In the genomic region with DNA sequence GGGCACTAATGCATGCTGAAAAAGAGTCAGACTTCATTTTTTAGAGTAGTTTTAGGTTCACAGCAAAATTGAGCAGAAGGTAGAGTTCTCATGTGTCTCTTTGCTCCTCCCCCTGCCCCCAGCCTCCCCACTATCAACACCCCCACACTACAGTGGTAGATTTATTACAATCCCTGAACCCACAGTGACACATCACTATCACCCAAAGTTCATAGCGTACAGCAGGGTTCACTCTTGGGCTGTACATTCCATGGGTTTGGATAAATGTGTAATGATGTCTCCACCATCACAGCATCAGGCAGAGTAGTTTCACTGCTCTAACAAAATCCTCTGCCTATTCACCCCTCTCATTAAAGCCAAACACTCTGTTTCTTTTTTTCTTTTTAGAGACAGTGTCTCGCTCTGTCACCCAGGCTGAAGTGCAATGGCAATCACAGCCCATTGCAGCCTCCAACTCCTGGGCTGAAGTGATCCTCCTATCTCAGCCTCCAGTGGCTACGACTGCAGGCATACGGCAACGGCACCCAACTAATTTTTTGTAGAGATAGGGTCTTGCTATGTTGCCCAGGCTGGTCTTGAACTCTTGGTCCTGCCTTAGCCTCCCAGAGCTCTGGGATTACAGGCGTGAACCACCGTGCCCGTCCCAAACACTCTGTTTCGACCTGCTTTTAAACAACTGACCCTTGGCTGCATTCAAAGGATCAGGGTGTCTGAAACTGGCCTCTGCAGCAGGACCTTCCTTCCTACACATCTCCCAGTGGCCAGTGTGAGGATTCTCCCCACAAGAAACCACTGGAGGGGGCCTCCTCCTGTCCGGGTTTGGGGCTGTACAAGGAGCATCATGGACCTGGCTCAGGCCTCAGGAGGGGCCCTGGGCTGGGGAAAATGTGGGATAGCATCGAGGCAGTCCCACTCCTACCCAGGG, we compare ENCODE assay signal across 11 cellular contexts. TPM values are rescaled to one million over a fixed set of nuclear protein-coding genes. Genes with fewer than 3 reads are reported as not detected.
A peak's percentile ranks its signal among the peaks of the same experiment; 100 is the strongest.
DNase-seq lines count a peak whose midpoint lies in the region; FAIRE-seq and TF ChIP-seq lines count a peak whose summit lies in the region.
"Had no signal": no experiment of that assay in that cellular context is flagged by ENCODE, and none has a peak within 500 bp of the region (broad histone marks: within the 10 kb centered on the region; RNA-seq: fewer than 3 reads in every experiment).

No MANE protein-coding gene starts in this region.

- intact Hi-C loops in Calu3 (cut with micrococcal nuclease; ENCODE audit: unreplicated experiment): no loop called here

- peaks cover 4% of the 10 kb centered on the region for H3K4me1 ChIP-seq in NT2/D1 (ENCODE audit: insufficient read depth, insufficient read length)
- H3K4me1 ChIP-seq in esophagus (ENCODE audit: control insufficient read depth in 2 of 2, insufficient read depth in 2 of 2, low read length in 1 of 2): peaks cover 0 to 4% of the 10 kb centered on the region in 2 donors
- H3K4me1 ChIP-seq in neutrophil (ENCODE audit: control insufficient read depth in 1 of 2, insufficient read depth in 1 of 2, low read depth in 1 of 2, low read length in 1 of 2): peaks cover 62 to 68% of the 10 kb centered on the region in 2 experiments

- peaks cover 13% of the 10 kb centered on the region for H3K36me3 Mint-ChIP-seq in Calu3 (ENCODE audit: insufficient read depth, unreplicated experiment)

- H3K9ac ChIP-seq in NT2/D1 (ENCODE audit: insufficient read length, low read depth): peak overlapping the region; percentile 80

- CTCF ChIA-PET in Calu3 (lab: Charles Lee): interaction anchor here (0.6 to 0.7 kb wide), 4 partner anchors 10 to 157 kb away, joined by 3 to 4 read pairs (median 4); no protein-coding TSS in a partner anchor

- no peak overlapping the region for H3K27ac Mint-ChIP-seq in Calu3 (ENCODE audit: unreplicated experiment)
- H3K27ac Mint-ChIP-seq: activated CD4-positive, alpha-beta memory T cell treated with anti-CD3 and anti-CD28 coated beads, Interleukin-2, amount 10 ng/mL, durations not matched to agents 7 days and 5 days; stimulated activated naive CD8-positive, alpha-beta T cell treated with anti-CD3 and anti-CD28 coated beads, Interleukin-15, Interleukin-2, amounts not matched to agents 100 ng/mL and 50 ng/mL, for 24 hours had no signal

- H3K27me3 Mint-ChIP-seq in Calu3 (ENCODE audit: unreplicated experiment): no peaks in the 10 kb centered on the region

- no peaks in the 10 kb centered on the region for H3K9me3 Mint-ChIP-seq in Calu3 (ENCODE audit: low read depth, unreplicated experiment)
- H3K9me3 Mint-ChIP-seq: activated CD4-positive, alpha-beta memory T cell treated with anti-CD3 and anti-CD28 coated beads, Interleukin-2, amount 10 ng/mL, durations not matched to agents 7 days and 5 days; stimulated activated naive CD8-positive, alpha-beta T cell treated with anti-CD3 and anti-CD28 coated beads, Interleukin-15, Interleukin-2, amounts not matched to agents 100 ng/mL and 50 ng/mL, for 24 hours had no signal

- no peak for FAIRE-seq in GM12891 (lab: Jason Lieb, UNC)

- peak overlapping the region; percentile 60 to 64 for H3K27ac ChIP-seq in esophagus (ENCODE audit: low read depth in 2 of 2, low read length in 1 of 2)
- H3K27ac ChIP-seq in neutrophil: peak overlapping the region; percentile 95

- no peak overlapping the region for H3K4me3 Mint-ChIP-seq in Calu3 (ENCODE audit: low read depth, unreplicated experiment)
- H3K4me3 Mint-ChIP-seq: activated CD4-positive, alpha-beta memory T cell treated with anti-CD3 and anti-CD28 coated beads, Interleukin-2, amount 10 ng/mL, durations not matched to agents 7 days and 5 days; stimulated activated naive CD8-positive, alpha-beta T cell treated with anti-CD3 and anti-CD28 coated beads, Interleukin-15, Interleukin-2, amounts not matched to agents 100 ng/mL and 50 ng/mL, for 24 hours had no signal

- TF ChIP-seq POLR2A in GM12891 (IDR thresholded peaks at IDR 0.05; ENCODE audit: low read depth, low read length): no peak

- H3K36me3 ChIP-seq in NT2/D1 (ENCODE audit: insufficient read depth, insufficient read length, low read length): no peaks in the 10 kb centered on the region
- no peaks in the 10 kb centered on the region for H3K36me3 ChIP-seq in esophagus (ENCODE audit: control insufficient read depth in 2 of 2, insufficient read depth in 2 of 2, low read length in 1 of 2)
- H3K36me3 ChIP-seq in neutrophil: peaks cover 31% of the 10 kb centered on the region
- H3K36me3 ChIP-seq: ovary had no signal

- no TSS peak for BruUV-seq in Calu3 (replicated peaks; lab: Mats Ljungman, UMichigan)

- no peaks in the 10 kb centered on the region for H3K9me3 ChIP-seq in NT2/D1 (ENCODE audit: insufficient read depth, low read length)
- no peaks in the 10 kb centered on the region for H3K9me3 ChIP-seq in esophagus (ENCODE audit: control insufficient read depth in 2 of 2, insufficient read depth in 1 of 2, low read depth in 1 of 2, low read length in 1 of 2)
- H3K9me3 ChIP-seq in neutrophil: no peaks in the 10 kb centered on the region
- H3K9me3 ChIP-seq: ovary had no signal

- WGBS in esophagus, 2 donors: 84 to 85% methylated on average over 11 of the region's 11 CpGs

- H3K4me1 Mint-ChIP-seq in Calu3 (ENCODE audit: low read depth, unreplicated experiment): peaks cover 17% of the 10 kb centered on the region

- H3K27me3 ChIP-seq in NT2/D1 (ENCODE audit: insufficient read depth, insufficient read length) (peaks cover 31% of the 10 kb centered on the region), esophagus (ENCODE audit: control insufficient read depth in 1 of 2, insufficient read depth in 2 of 2, low read length in 2 of 2) (peaks cover 0 to 3% of the 10 kb centered on the region in 2 donors), neutrophil (no peaks in the 10 kb centered on the region)
- H3K27me3 ChIP-seq: ovary had no signal

- DNase-seq in AG09309 (ENCODE audit: low read depth): no peak
- DNase-seq in NT2/D1 (ENCODE audit: low read depth, low spot score): no peak
- no peak for DNase-seq in SKM-1 (lab: John Stamatoyannopoulos, UW; ENCODE audit: unreplicated experiment)
- DNase-seq in Calu3: no peak
- no peak for DNase-seq in GM12891 (ENCODE audit: insufficient read length, low spot score)
- no peak for DNase-seq in AG08396 (ENCODE audit: low spot score)
- DNase-seq: activated CD4-positive, alpha-beta memory T cell treated with anti-CD3 and anti-CD28 coated beads, Interleukin-2, amount 10 ng/mL, durations not matched to agents 7 days and 5 days had no signal

- TF ChIP-seq CTCF in AG09309 (IDR thresholded peaks at IDR 0.05; ENCODE audit: control insufficient read depth, insufficient read depth, low read depth, low read length, missing control alignments) (no peak), neutrophil (IDR thresholded peaks at IDR 0.05) (no peak), Calu3 (IDR thresholded peaks at IDR 0.05; ENCODE audit: unreplicated experiment) (no peak)

- peak overlapping the region; percentile 42 for H3K4me3 ChIP-seq in AG09309 (ENCODE audit: control insufficient read depth, low read depth, low read length)
- H3K4me3 ChIP-seq in NT2/D1 (ENCODE audit: insufficient read length, low read depth): no peak overlapping the region
- no peak overlapping the region for H3K4me3 ChIP-seq in esophagus (ENCODE audit: low read depth in 1 of 2, low read length in 2 of 2)
- peak overlapping the region; percentile 78 to 85 for H3K4me3 ChIP-seq in neutrophil (ENCODE audit: low read depth in 1 of 2, low read length in 1 of 2)

TF ChIP-seq in GM12891, 5 proteins besides CTCF, POLR2A, EP300 and RAD21:
- TF ChIP-seq POU2F2 (IDR thresholded peaks at IDR 0.05; ENCODE audit: low read depth, low read length) (no peak), SPI1 (IDR thresholded peaks at IDR 0.05; ENCODE audit: low read depth, low read length) (no peak), POLR2AphosphoS5 (IDR thresholded peaks at IDR 0.05; ENCODE audit: low read depth, low read length) (no peak), PAX5 (IDR thresholded peaks at IDR 0.05; ENCODE audit: insufficient read depth, low read length, severe bottlenecking) (no peak), TAF1 (IDR thresholded peaks at IDR 0.05; ENCODE audit: low read depth, low read length) (no peak)

RNA-seq across cellular contexts. Expression of gene BEST1, which starts 4.2 kb away (rescaled TPM):
- 1 to 10 TPM; 1.2 to 3.8 TPM for polyA plus RNA-seq in esophagus
- 0.78 and 1.1 TPM in 2 replicates for total RNA-seq in Calu3 (2022)
- polyA plus RNA-seq in GM12891 (2012; ENCODE audit: low read depth, missing spikeins): 1.4 TPM

RNA-seq across cellular contexts. Expression of gene FTH1, which starts 13.1 kb away (rescaled TPM):
- 1,000 to 10,000 TPM; 3,491 to 8,500 TPM for polyA plus RNA-seq in esophagus
- total RNA-seq in Calu3 (2022): 1,555 and 1,627 TPM in 2 replicates
- 1,402 TPM for polyA plus RNA-seq in GM12891 (2012; ENCODE audit: low read depth, missing spikeins)

RNA-seq across cellular contexts. Expression of gene RAB3IL1, which starts 37.0 kb away (rescaled TPM):
- 1 to 10 TPM; 1.4 to 2.1 TPM for polyA plus RNA-seq in esophagus
- 0.76 and 2.4 TPM in 2 replicates for total RNA-seq in Calu3 (2022)
- 0.12 TPM for polyA plus RNA-seq in GM12891 (2012; ENCODE audit: low read depth, missing spikeins)
- total RNA-seq: activated CD4-positive, alpha-beta memory T cell treated with anti-CD3 and anti-CD28 coated beads, Interleukin-2, amount 10 ng/mL, durations not matched to agents 7 days and 5 days had no signal

Comparison
In these comparisons a context has a peak if more than half of its experiments do, and no peak if none do; other contexts are left out.
1. H3K4me3 ChIP-seq: peak in AG09309 (single experiment) and neutrophil (2 of 2); none in NT2/D1 (single experiment) and esophagus (0 of 2).